In genomic region chr2:56448403-56448998, GRCh38 we compare ENCODE assay signal across 15 cellular contexts.
DNase-seq lines count a peak whose midpoint lies in the region; ATAC-seq and TF ChIP-seq lines count a peak whose summit lies in the region.
"Had no signal": no experiment of that assay in that cellular context is flagged by ENCODE, and none has a peak within 500 bp of the region (broad histone marks: within the 10 kb centered on the region; RNA-seq: fewer than 3 reads in every experiment).

No MANE protein-coding gene starts in this region.

- H3K18ac ChIP-seq in neuronal stem cell (ENCODE audit: low read length): peak overlapping the region; percentile 21

- H4K8ac ChIP-seq in neuronal stem cell (ENCODE audit: low read depth, low read length): no peak overlapping the region

- H3K27ac ChIP-seq in Peyer's patch (peak overlapping the region in 3 of 4 donors; percentile 18 to 85 (median 71)), neuronal stem cell (replicated peaks; ENCODE audit: low read length) (peak overlapping the region; percentile 86), upper lobe of left lung (no peak overlapping the region)
- H3K27ac ChIP-seq: vagina had no signal

- no peak overlapping the region for H2AFZ ChIP-seq in neuronal stem cell (ENCODE audit: low read length)

- no peak overlapping the region for H3K14ac ChIP-seq in neuronal stem cell (ENCODE audit: low read length)

- H3K9me3 ChIP-seq in Peyer's patch: no peaks in the 10 kb centered on the region
- no peaks in the 10 kb centered on the region for H3K9me3 ChIP-seq in neuronal stem cell (replicated peaks in 1 of 2; ENCODE audit: control insufficient read depth in 2 of 2, insufficient read depth in 1 of 2, low read depth in 1 of 2, low read length in 2 of 2)
- H3K9me3 ChIP-seq in upper lobe of left lung: no peaks in the 10 kb centered on the region
- H3K9me3 ChIP-seq: vagina had no signal

- H3K36me3 Mint-ChIP-seq in stimulated activated effector memory CD8-positive, alpha-beta T cell treated with anti-CD3 and anti-CD28 coated beads, Interleukin-12 subunit alpha, Interleukin-12 subunit beta, amount 100 ng/mL, for 72 hours: no peaks in the 10 kb centered on the region
- H3K36me3 Mint-ChIP-seq: CD14-positive monocyte, naive B cell had no signal

- H3K4me1 ChIP-seq in Peyer's patch: no peaks in the 10 kb centered on the region
- peaks cover 0 to 11% of the 10 kb centered on the region in 2 donors for H3K4me1 ChIP-seq in neuronal stem cell (ENCODE audit: control insufficient read depth in 2 of 2, insufficient read depth in 1 of 2, low read depth in 1 of 2, low read length in 2 of 2)
- peaks cover 0 to 4% (median 2%) of the 10 kb centered on the region in 4 donors for H3K4me1 ChIP-seq in upper lobe of left lung
- H3K4me1 ChIP-seq: vagina had no signal

- H3K4me3 ChIP-seq in Peyer's patch (no peak overlapping the region), fibroblast of the aortic adventitia (ENCODE audit: low read depth, low read length) (no peak overlapping the region), neuronal stem cell (ENCODE audit: low read length in 2 of 2) (no peak overlapping the region), upper lobe of left lung (no peak overlapping the region)
- H3K4me3 ChIP-seq: vagina had no signal

- H3K4me3 Mint-ChIP-seq in stimulated activated effector memory CD8-positive, alpha-beta T cell treated with anti-CD3 and anti-CD28 coated beads, Interleukin-12 subunit alpha, Interleukin-12 subunit beta, amount 100 ng/mL, for 72 hours: no peak overlapping the region
- H3K4me3 Mint-ChIP-seq: CD14-positive monocyte, naive B cell had no signal

- H3K36me3 ChIP-seq in Peyer's patch (no peaks in the 10 kb centered on the region), neuronal stem cell (replicated peaks in 1 of 2; ENCODE audit: control insufficient read depth in 2 of 2, insufficient read depth in 2 of 2, low read length in 2 of 2) (no peaks in the 10 kb centered on the region), upper lobe of left lung (no peaks in the 10 kb centered on the region)
- H3K36me3 ChIP-seq: vagina had no signal

- TF ChIP-seq POLR2A in Peyer's patch (IDR thresholded peaks at IDR 0.05) (no peak), upper lobe of left lung (IDR thresholded peaks at IDR 0.05) (no peak)

- H2AK5ac ChIP-seq in neuronal stem cell (ENCODE audit: low read depth, low read length): no peak overlapping the region

- H3K9me3 Mint-ChIP-seq in stimulated activated effector memory CD8-positive, alpha-beta T cell treated with anti-CD3 and anti-CD28 coated beads, Interleukin-12 subunit alpha, Interleukin-12 subunit beta, amount 100 ng/mL, for 72 hours: peaks cover 17% of the 10 kb centered on the region

- no peaks in the 10 kb centered on the region for H3K4me1 Mint-ChIP-seq in stimulated activated effector memory CD8-positive, alpha-beta T cell treated with anti-CD3 and anti-CD28 coated beads, Interleukin-12 subunit alpha, Interleukin-12 subunit beta, amount 100 ng/mL, for 72 hours
- H3K4me1 Mint-ChIP-seq: CD14-positive monocyte, naive B cell had no signal

- WGBS in neuronal stem cell (ENCODE audit: extremely low coverage in 2 of 2, insufficient read length in 2 of 2, insufficient replicate concordance in 1 of 2), 2 donors: no CpG with 5 or more reads among the region's 5 CpGs
- WGBS in upper lobe of left lung, 2 donors: 63 to 77% methylated on average over 5 of the region's 5 CpGs

- H3K27ac Mint-ChIP-seq in stimulated activated effector memory CD8-positive, alpha-beta T cell treated with anti-CD3 and anti-CD28 coated beads, Interleukin-12 subunit alpha, Interleukin-12 subunit beta, amount 100 ng/mL, for 72 hours: no peak overlapping the region
- H3K27ac Mint-ChIP-seq: CD14-positive monocyte, naive B cell had no signal

- no peak overlapping the region for H3K4ac ChIP-seq in neuronal stem cell (ENCODE audit: low read length)

- no peak overlapping the region for H3K9ac ChIP-seq in neuronal stem cell (ENCODE audit: low read depth, low read length, poor library complexity)

- no peak for TF ChIP-seq EP300 in upper lobe of left lung (IDR thresholded peaks at IDR 0.05)

- no peak overlapping the region for H3K23ac ChIP-seq in neuronal stem cell (ENCODE audit: low read depth, low read length, poor library complexity)

- no peak overlapping the region for H2BK12ac ChIP-seq in neuronal stem cell (ENCODE audit: low read length)

- H2BK5ac ChIP-seq in neuronal stem cell (ENCODE audit: low read length): no peak overlapping the region

- no peak overlapping the region for H2BK120ac ChIP-seq in neuronal stem cell (ENCODE audit: low read depth, low read length)

- ATAC-seq in upper lobe of left lung (ENCODE audit: low FRiP score in 2 of 2): no peak
- no peak for ATAC-seq in stimulated activated effector memory CD8-positive, alpha-beta T cell treated with anti-CD3 and anti-CD28 coated beads, Interleukin-12 subunit alpha, Interleukin-12 subunit beta, amount 100 ng/mL, for 72 hours
- ATAC-seq: activated CD4-positive, CD25-positive, alpha-beta regulatory T cell treated with anti-CD3 and anti-CD28 coated beads, Interleukin-2, amount 50 U/mL, for 24 hours had no signal

- no peaks in the 10 kb centered on the region for H3K27me3 ChIP-seq in Peyer's patch
- H3K27me3 ChIP-seq in neuronal stem cell (ENCODE audit: control insufficient read depth in 3 of 3, insufficient read depth in 3 of 3, low read depth in 1 of 3, low read length in 3 of 3): no peaks in the 10 kb centered on the region
- H3K27me3 ChIP-seq in upper lobe of left lung: no peaks in the 10 kb centered on the region
- H3K27me3 ChIP-seq: vagina had no signal

- no peak overlapping the region for H4K91ac ChIP-seq in neuronal stem cell (ENCODE audit: low read depth, low read length, poor library complexity)

- H3K4me2 ChIP-seq in neuronal stem cell (ENCODE audit: insufficient read depth, low read length, poor library complexity, severe bottlenecking): no peak overlapping the region

- H3K79me1 ChIP-seq in neuronal stem cell (ENCODE audit: low read depth, low read length): no peaks in the 10 kb centered on the region

- DNase-seq in DMS53 (lab: John Stamatoyannopoulos, UW) (peak; percentile 39), Peyer's patch (peak in 1 of 3 donors; percentile 74), fibroblast of the aortic adventitia (ENCODE audit: low read depth) (peak; percentile 4), neuronal stem cell (ENCODE audit: low spot score) (no peak), upper lobe of left lung (no peak), AML-193 (lab: John Stamatoyannopoulos, UW) (no peak), NCI-H446 treated with DMSO at 0.1 percent for 48 hours (lab: John Stamatoyannopoulos, UW) (no peak)
- DNase-seq in stimulated activated effector memory CD8-positive, alpha-beta T cell treated with anti-CD3 and anti-CD28 coated beads, Interleukin-12 subunit alpha, Interleukin-12 subunit beta, amount 100 ng/mL, for 72 hours (ENCODE audit: low spot score in 2 of 2): no peak
- DNase-seq: naive B cell; NCI-H1092; stimulated activated CD4-positive, alpha-beta T cell treated with anti-CD3 and anti-CD28 coated beads, Interleukin-15, amount 100 ng/mL, for 24 hours; stimulated activated CD8-positive, alpha-beta memory T cell treated with anti-CD3 and anti-CD28 coated beads, Interleukin-4, amount 100 ng/mL, for 48 hours had no signal

- no peak overlapping the region for H2BK15ac ChIP-seq in neuronal stem cell (ENCODE audit: low read length)

- TF ChIP-seq CTCF in Peyer's patch (IDR thresholded peaks at IDR 0.05) (no peak), fibroblast of the aortic adventitia (IDR thresholded peaks at IDR 0.05; ENCODE audit: insufficient read depth, low read length) (no peak), upper lobe of left lung (IDR thresholded peaks at IDR 0.05) (no peak)

Comparison
In these comparisons a context has a peak if more than half of its experiments do, and no peak if none do; other contexts are left out.
1. DNase-seq: peak in DMS53 (single experiment) and fibroblast of the aortic adventitia (single experiment); none in neuronal stem cell (single experiment), upper lobe of left lung (0 of 2), stimulated activated effector memory CD8-positive, alpha-beta T cell treated with anti-CD3 and anti-CD28 coated beads, Interleukin-12 subunit alpha, Interleukin-12 subunit beta, amount 100 ng/mL, for 72 hours (0 of 2), AML-193 (0 of 2) and NCI-H446 treated with DMSO at 0.1 percent for 48 hours (single experiment).
2. H3K27ac ChIP-seq: peak in Peyer's patch (3 of 4) and neuronal stem cell (single experiment); none in upper lobe of left lung (0 of 4).